ENCODE assay signal across 8 cellular contexts in the genomic region with DNA sequence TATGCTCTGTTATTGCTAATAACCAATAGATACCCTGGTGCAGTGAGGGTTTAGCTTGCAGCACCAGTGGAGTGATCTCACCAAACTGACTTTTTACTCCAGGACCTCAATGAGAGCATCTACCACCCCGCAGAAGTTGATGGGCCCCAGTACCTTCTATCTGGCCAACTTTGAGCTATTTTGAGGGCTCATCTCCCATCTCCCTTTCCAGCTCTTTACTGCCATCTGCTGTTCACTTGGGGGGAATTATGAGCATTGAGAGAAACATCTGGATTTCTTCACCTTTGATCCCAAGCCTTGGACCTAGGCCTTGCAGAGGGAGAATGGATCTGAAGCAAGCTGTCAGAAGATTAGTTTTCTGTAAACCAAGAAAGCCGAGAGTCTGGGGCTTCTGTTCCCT.
A peak's percentile ranks its signal among the peaks of the same experiment; 100 is the strongest.
DNase-seq lines count a peak whose midpoint lies in the region; ATAC-seq and TF ChIP-seq lines count a peak whose summit lies in the region.

No MANE protein-coding gene starts in this region.

- POLR2A ChIA-PET in AG04450 (lab: Yijun Ruan, JAX) = no interaction called here

- H3K4me1 ChIP-seq in adrenal gland (replicated peaks in 1 of 2) = no peaks in the 10 kb centered on the region
- no peaks in the 10 kb centered on the region for H3K4me1 ChIP-seq in hepatocyte (ENCODE audit: insufficient read depth)

- H3K27ac ChIP-seq in AG04450 (ENCODE audit: low read depth, low read length) (no peak overlapping the region), adrenal gland (no peak overlapping the region), hepatocyte (no peak overlapping the region)

- WGBS in adrenal gland, 4 donors = 14 to 32% (median 18%) methylated on average over 1 to 2 of the region's 2 CpGs
- WGBS in hepatocyte (ENCODE audit: low lambda C conversion rate, missing lambda C conversion rate) = 9% methylated on average over 2 of the region's 2 CpGs

- CTCF ChIA-PET in AG04450 (lab: Charles Lee) = interaction anchor here (0.6 to 4.3 kb wide), 61 partner anchors 10 to 701 kb away, joined by 3 to 96 read pairs (median 4); a partner anchor contains a TSS

- H2AFZ ChIP-seq in hepatocyte = no peak overlapping the region

- no peaks in the 10 kb centered on the region for H3K27me3 ChIP-seq in AG04450 (ENCODE audit: control insufficient read depth, insufficient read depth, low read length)
- peaks cover 4% of the 10 kb centered on the region for H3K27me3 ChIP-seq in adrenal gland
- H3K27me3 ChIP-seq in hepatocyte = no peaks in the 10 kb centered on the region

- peak; percentile 62 for ATAC-seq in HG02678 (IDR thresholded peaks at IDR 0.05; ENCODE audit: unreplicated experiment)
- peak; percentile 65 for ATAC-seq in stimulated activated effector memory CD8-positive, alpha-beta T cell treated with anti-CD3 and anti-CD28 coated beads, Interleukin-12 subunit alpha, Interleukin-12 subunit beta, amount 100 ng/mL, for 72 hours
- ATAC-seq in HG03045 (IDR thresholded peaks at IDR 0.05; ENCODE audit: unreplicated experiment) = no peak

- TF ChIP-seq CTCF in AG04450 (IDR thresholded peaks at IDR 0.05; ENCODE audit: low read depth, low read length) (peak; percentile 71), adrenal gland (IDR thresholded peaks at IDR 0.05) (peak; percentile 54 to 67 (median 61)), hepatocyte (IDR thresholded peaks at IDR 0.05; ENCODE audit: poor library complexity) (peak; percentile 63)

- H3K9me3 Mint-ChIP-seq in stimulated activated effector memory CD8-positive, alpha-beta T cell treated with anti-CD3 and anti-CD28 coated beads, Interleukin-12 subunit alpha, Interleukin-12 subunit beta, amount 100 ng/mL, for 72 hours = no peaks in the 10 kb centered on the region

- no peak for DNase-seq in AG04450 (ENCODE audit: low read depth, low spot score)
- DNase-seq in GM03348 (ENCODE audit: low spot score) = peak; percentile 67
- DNase-seq in NCI-H82 (lab: John Stamatoyannopoulos, UW) = peak; percentile 77
- DNase-seq in adrenal gland = peak in 6 of 7 donors; percentile 37 to 59 (median 46)
- DNase-seq in hepatocyte (ENCODE audit: low spot score) = peak; percentile 67
- DNase-seq in stimulated activated effector memory CD8-positive, alpha-beta T cell treated with anti-CD3 and anti-CD28 coated beads, Interleukin-12 subunit alpha, Interleukin-12 subunit beta, amount 100 ng/mL, for 72 hours (ENCODE audit: low spot score in 2 of 2) = peak in 1 of 2 donors; percentile 53

- H3K36me3 Mint-ChIP-seq in stimulated activated effector memory CD8-positive, alpha-beta T cell treated with anti-CD3 and anti-CD28 coated beads, Interleukin-12 subunit alpha, Interleukin-12 subunit beta, amount 100 ng/mL, for 72 hours = no peaks in the 10 kb centered on the region

- H3K36me3 ChIP-seq in adrenal gland (replicated peaks in 1 of 2) (no peaks in the 10 kb centered on the region), hepatocyte (replicated peaks; ENCODE audit: insufficient read depth, low read depth) (no peaks in the 10 kb centered on the region)

- H3K9me3 ChIP-seq in AG04450 (ENCODE audit: control insufficient read depth, insufficient read depth, low read length) (no peaks in the 10 kb centered on the region), adrenal gland (replicated peaks in 1 of 3) (no peaks in the 10 kb centered on the region), hepatocyte (ENCODE audit: low read depth) (no peaks in the 10 kb centered on the region)

- H3K27ac Mint-ChIP-seq in stimulated activated effector memory CD8-positive, alpha-beta T cell treated with anti-CD3 and anti-CD28 coated beads, Interleukin-12 subunit alpha, Interleukin-12 subunit beta, amount 100 ng/mL, for 72 hours = no peak overlapping the region

- H3K4me3 Mint-ChIP-seq in stimulated activated effector memory CD8-positive, alpha-beta T cell treated with anti-CD3 and anti-CD28 coated beads, Interleukin-12 subunit alpha, Interleukin-12 subunit beta, amount 100 ng/mL, for 72 hours = no peak overlapping the region

- H3K9me2 ChIP-seq in hepatocyte (replicated peaks; ENCODE audit: insufficient read depth) = no peaks in the 10 kb centered on the region

- H3K79me2 ChIP-seq in hepatocyte = no peaks in the 10 kb centered on the region

- TF ChIP-seq POLR2A in adrenal gland (IDR thresholded peaks at IDR 0.05) = no peak

- H3K4me1 Mint-ChIP-seq in stimulated activated effector memory CD8-positive, alpha-beta T cell treated with anti-CD3 and anti-CD28 coated beads, Interleukin-12 subunit alpha, Interleukin-12 subunit beta, amount 100 ng/mL, for 72 hours = peaks cover 22% of the 10 kb centered on the region

- intact Hi-C loops in adrenal gland (cut with DNase I) = loop anchor here (5.0 to 10.0 kb wide), 2 partner anchors 232 to 234 kb away; no protein-coding TSS in a partner anchor

- H3K4me2 ChIP-seq in hepatocyte = no peak overlapping the region

- H3K4me3 ChIP-seq in AG04450 (ENCODE audit: low read depth, low read length) = no peak overlapping the region
- no peak overlapping the region for H3K4me3 ChIP-seq in adrenal gland
- H3K4me3 ChIP-seq in hepatocyte = no peak overlapping the region

- no peaks in the 10 kb centered on the region for H4K20me1 ChIP-seq in hepatocyte (ENCODE audit: insufficient read depth, poor library complexity, severe bottlenecking)
